Comparison of ENCODE assay signal across 25 cellular contexts in genomic region chr4:112650332-112650731, GRCh38.
"Had no signal": no experiment of that assay in that cellular context is flagged by ENCODE, and none has a peak within 500 bp of the region (broad histone marks: within the 10 kb centered on the region; RNA-seq: fewer than 3 reads in every experiment).

No MANE protein-coding gene starts in this region.

- H3K4me1 ChIP-seq: foreskin keratinocyte, left lung, pancreas, thyroid gland, upper lobe of right lung had no signal

- H3K27ac Mint-ChIP-seq: activated CD4-positive, alpha-beta T cell treated with anti-CD3 and anti-CD28 coated beads, Interleukin-2, amount 10 ng/mL, durations not matched to agents 7 days and 5 days; activated CD8-positive, alpha-beta memory T cell treated with anti-CD3 and anti-CD28 coated beads, Interleukin-2, amount 10 ng/mL, durations not matched to agents 7 days and 5 days; activated CD8-positive, alpha-beta T cell treated with anti-CD3 and anti-CD28 coated beads for 36 hours; activated naive CD4-positive, alpha-beta T cell treated with anti-CD3 and anti-CD28 coated beads, Interleukin-2, amount 50 U/mL, for 72 hours; activated T-helper 1 cell treated with anti-CD3 and anti-CD28 coated beads, Interleukin-12 subunit alpha, Interleukin-12 subunit beta, Interleukin-2, Interleukin-4 antibody, amounts not matched to agents 30 ng/mL and 10 ng/mL and 1 ng/mL, durations not matched to agents 14 hours and 24 hours and 36 hours; mesothelial cell of epicardium; natural killer cell; stimulated activated naive CD8-positive, alpha-beta T cell treated with anti-CD3 and anti-CD28 coated beads, Interleukin-15, Interleukin-2, amounts not matched to agents 100 ng/mL and 50 ng/mL, for 24 hours; T-helper 1 cell treated with Interleukin-12 subunit alpha and Interleukin-12 subunit beta and Interleukin-4 antibody, amounts not matched to agents 30 μg/mL and 1 μg/mL, for 36 hours had no signal

- H3K27ac ChIP-seq: foreskin keratinocyte, left lung, neutrophil, pancreas, thyroid gland, upper lobe of right lung had no signal

- FAIRE-seq: pancreas had no signal

- H3K9me3 ChIP-seq: left lung, neutrophil, pancreas, thyroid gland, upper lobe of right lung had no signal

- H3K4me3 ChIP-seq: left lung, lung, pancreas, thyroid gland, upper lobe of right lung had no signal

- H3K27me3 ChIP-seq: foreskin keratinocyte, left lung, neutrophil, pancreas, thyroid gland, upper lobe of right lung had no signal

- H3K4me1 Mint-ChIP-seq: activated CD4-positive, alpha-beta T cell treated with anti-CD3 and anti-CD28 coated beads, Interleukin-2, amount 10 ng/mL, durations not matched to agents 7 days and 5 days; brain; mesothelial cell of epicardium; natural killer cell had no signal

- H3K4me3 Mint-ChIP-seq: activated CD4-positive, alpha-beta T cell treated with anti-CD3 and anti-CD28 coated beads, Interleukin-2, amount 10 ng/mL, durations not matched to agents 7 days and 5 days; activated CD8-positive, alpha-beta memory T cell treated with anti-CD3 and anti-CD28 coated beads, Interleukin-2, amount 10 ng/mL, durations not matched to agents 7 days and 5 days; activated CD8-positive, alpha-beta T cell treated with anti-CD3 and anti-CD28 coated beads for 36 hours; activated T-helper 1 cell treated with anti-CD3 and anti-CD28 coated beads, Interleukin-12 subunit alpha, Interleukin-12 subunit beta, Interleukin-2, Interleukin-4 antibody, amounts not matched to agents 30 ng/mL and 10 ng/mL and 1 ng/mL, durations not matched to agents 14 hours and 24 hours and 36 hours; brain; mesothelial cell of epicardium; natural killer cell; stimulated activated naive CD8-positive, alpha-beta T cell treated with anti-CD3 and anti-CD28 coated beads, Interleukin-15, Interleukin-2, amounts not matched to agents 100 ng/mL and 50 ng/mL, for 24 hours; T-helper 1 cell treated with Interleukin-12 subunit alpha and Interleukin-12 subunit beta and Interleukin-4 antibody, amounts not matched to agents 30 μg/mL and 1 μg/mL, for 36 hours had no signal

- H3K9me3 Mint-ChIP-seq: activated CD4-positive, alpha-beta T cell treated with anti-CD3 and anti-CD28 coated beads, Interleukin-2, amount 10 ng/mL, durations not matched to agents 7 days and 5 days; activated CD8-positive, alpha-beta T cell treated with anti-CD3 and anti-CD28 coated beads for 36 hours; activated naive CD4-positive, alpha-beta T cell treated with anti-CD3 and anti-CD28 coated beads, Interleukin-2, amount 50 U/mL, for 72 hours; activated T-helper 1 cell treated with anti-CD3 and anti-CD28 coated beads, Interleukin-12 subunit alpha, Interleukin-12 subunit beta, Interleukin-2, Interleukin-4 antibody, amounts not matched to agents 30 ng/mL and 10 ng/mL and 1 ng/mL, durations not matched to agents 14 hours and 24 hours and 36 hours; brain; mesothelial cell of epicardium; natural killer cell; stimulated activated naive CD8-positive, alpha-beta T cell treated with anti-CD3 and anti-CD28 coated beads, Interleukin-15, Interleukin-2, amounts not matched to agents 100 ng/mL and 50 ng/mL, for 24 hours; T-helper 1 cell treated with Interleukin-12 subunit alpha and Interleukin-12 subunit beta and Interleukin-4 antibody, amounts not matched to agents 30 μg/mL and 1 μg/mL, for 36 hours had no signal

- DNase-seq: activated CD4-positive, alpha-beta T cell treated with anti-CD3 and anti-CD28 coated beads, Interleukin-2, amount 10 ng/mL, durations not matched to agents 7 days and 5 days; activated CD4-positive, CD25-positive, alpha-beta regulatory T cell treated with anti-CD3 and anti-CD28 coated beads, Interleukin-2, amount 50 U/mL, for 72 hours; activated CD8-positive, alpha-beta memory T cell treated with anti-CD3 and anti-CD28 coated beads, Interleukin-2, amount 10 ng/mL, durations not matched to agents 7 days and 5 days; activated CD8-positive, alpha-beta T cell treated with anti-CD3 and anti-CD28 coated beads for 36 hours; activated gamma-delta T cell treated with Interleukin-2 at 50 U/mL for 16 hours; activated T-cell treated with anti-CD3 and anti-CD28 coated beads for 4 hours; aorta; central memory CD4-positive, alpha-beta T cell; dermis blood vessel endothelial cell; foreskin keratinocyte; left lung; natural killer cell; pancreas; right cardiac atrium; substantia nigra; thyroid gland; upper lobe of right lung had no signal

- ATAC-seq: activated CD8-positive, alpha-beta memory T cell treated with anti-CD3 and anti-CD28 coated beads, Interleukin-2, amount 10 ng/mL, durations not matched to agents 7 days and 5 days; activated CD8-positive, alpha-beta T cell treated with anti-CD3 and anti-CD28 coated beads for 36 hours; activated naive CD4-positive, alpha-beta T cell treated with anti-CD3 and anti-CD28 coated beads, Interleukin-2, amount 50 U/mL, for 72 hours; foreskin keratinocyte; left lung; natural killer cell; pancreas; right cardiac atrium; upper lobe of right lung had no signal

- H3K27me3 Mint-ChIP-seq: activated CD4-positive, alpha-beta T cell treated with anti-CD3 and anti-CD28 coated beads, Interleukin-2, amount 10 ng/mL, durations not matched to agents 7 days and 5 days; activated CD8-positive, alpha-beta memory T cell treated with anti-CD3 and anti-CD28 coated beads, Interleukin-2, amount 10 ng/mL, durations not matched to agents 7 days and 5 days; activated CD8-positive, alpha-beta T cell treated with anti-CD3 and anti-CD28 coated beads for 36 hours; brain; stimulated activated naive CD8-positive, alpha-beta T cell treated with anti-CD3 and anti-CD28 coated beads, Interleukin-15, Interleukin-2, amounts not matched to agents 100 ng/mL and 50 ng/mL, for 24 hours had no signal
